Comparison of ENCODE assay signal across 19 cellular contexts in the genomic region with DNA sequence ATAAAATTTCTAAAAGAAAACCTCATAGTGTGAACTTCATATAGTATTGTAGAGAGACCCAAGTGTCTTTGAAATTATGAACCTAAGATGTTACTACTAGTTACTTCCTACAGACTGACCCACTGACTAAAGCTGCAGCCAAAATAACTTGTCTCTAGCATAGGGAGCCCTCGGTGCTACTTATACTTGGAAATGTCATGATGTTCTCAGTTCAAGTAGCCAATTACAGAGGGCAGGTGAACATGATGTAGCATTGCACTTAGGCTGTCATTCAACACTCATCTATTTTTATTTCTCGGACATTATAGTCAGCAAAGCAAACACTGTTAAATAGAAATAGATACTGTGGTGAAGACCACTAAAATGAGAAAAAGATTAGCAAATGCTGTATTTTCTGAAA.
"Had no signal": no experiment of that assay in that cellular context is flagged by ENCODE, and none has a peak within 500 bp of the region (broad histone marks: within the 10 kb centered on the region; RNA-seq: fewer than 3 reads in every experiment).

No MANE protein-coding gene starts in this region.

- ATAC-seq: Panc1, PC-3 had no signal

- DNase-seq: KBM-7; MV-4-11; NCI-H1048; NCI-H1105; NCI-H1436; NCI-H187; NCI-H2029; NCI-H2081 treated with DMSO at 0.1 percent for 48 hours; NCI-H2227 treated with DMSO at 0.1 percent for 48 hours; NCI-H524; NCI-H526 treated with DMSO at 0.1 percent for 48 hours; NCI-H748 treated with DMSO at 0.1 percent for 48 hours; NK-92 treated with Interleukin-12 subunit alpha and Interleukin-12 subunit beta, amount 100 ng/mL, for 24 hours; PC-3; SIG-M5; SK-N-SH; SW 1271 had no signal

- H3K9me3 ChIP-seq: SK-N-SH had no signal

- H3K27ac ChIP-seq: RWPE1 had no signal
